In genomic region chr1:200546577-200546976, GRCh38 we compare ENCODE assay signal across 20 cellular contexts.
DNase-seq lines count a peak whose midpoint lies in the region; ATAC-seq, FAIRE-seq and TF ChIP-seq lines count a peak whose summit lies in the region.
"Had no signal": no experiment of that assay in that cellular context is flagged by ENCODE, and none has a peak within 500 bp of the region (broad histone marks: within the 10 kb centered on the region; RNA-seq: fewer than 3 reads in every experiment).

No MANE protein-coding gene starts in this region.

- H3K27ac Mint-ChIP-seq in MCF 10A (ENCODE audit: low read depth, unreplicated experiment) = peak overlapping the region; percentile 4
- H3K27ac Mint-ChIP-seq in activated CD4-positive, alpha-beta memory T cell treated with anti-CD3 and anti-CD28 coated beads for 36 hours = no peak overlapping the region
- H3K27ac Mint-ChIP-seq: CD14-positive monocyte; CD8-positive, alpha-beta T cell; GM23338 had no signal

- H3K4me2 ChIP-seq in mammary epithelial cell (ENCODE audit: insufficient read depth, low read depth, low read length) = no peak overlapping the region
- no peak overlapping the region for H3K4me2 ChIP-seq in GM12878 (ENCODE audit: control insufficient read depth, insufficient read depth)
- H3K4me2 ChIP-seq: BLaER1, GM23338 had no signal

- CTCF ChIA-PET in MCF 10A (lab: Yijun Ruan, JAX) (interaction anchor here (1.3 to 5.5 kb wide), 3 partner anchors 10 to 44 kb away, joined by 3 to 33 read pairs (median 8); no protein-coding TSS in a partner anchor), mammary epithelial cell (lab: Charles Lee; ENCODE audit: low non-redundant PET) (no interaction called here), GM12878 (lab: Yijun Ruan, JAX) (interaction anchor here (1.0 to 2.5 kb wide), 4 partner anchors 10 to 255 kb away, joined by 3 to 9 read pairs (median 5); no protein-coding TSS in a partner anchor)
- CTCF ChIA-PET in activated CD4-positive, alpha-beta memory T cell treated with anti-CD3 and anti-CD28 coated beads for 36 hours (lab: Charles Lee) = no interaction called here

- TF ChIP-seq POLR2A in GM12892 (IDR thresholded peaks at IDR 0.05; ENCODE audit: low read depth, low read length) (no peak), GM12878 (IDR thresholded peaks at IDR 0.05; ENCODE audit: low read depth, low read length) (no peak)

- in situ Hi-C loops in mammary epithelial cell (cut with MboI; ENCODE audit: low sequenced_read_pairs in 2 of 2) = no loop called here
- in situ Hi-C loops in GM12878 (cut with MboI) = no loop called here

- H3K9ac ChIP-seq in mammary epithelial cell (ENCODE audit: insufficient read depth, low read length) (no peak overlapping the region), GM12878 (ENCODE audit: control insufficient read depth, insufficient read depth, low read length) (no peak overlapping the region)
- H3K9ac ChIP-seq: BLaER1 had no signal

- POLR2A ChIA-PET in MCF 10A (lab: Yijun Ruan, JAX) = interaction anchor here (0.7 to 1.1 kb wide), 2 partner anchors 9 to 10 kb away, joined by 3 read pairs; no protein-coding TSS in a partner anchor
- POLR2A ChIA-PET in GM12878 (lab: Charles Lee) = interaction anchor here (0.6 kb wide), 1 partner anchor 69 kb away, joined by 3 read pairs; no protein-coding TSS in a partner anchor
- POLR2A ChIA-PET in activated CD4-positive, alpha-beta memory T cell treated with anti-CD3 and anti-CD28 coated beads for 36 hours (lab: Charles Lee) = no interaction called here

- H3K27me3 ChIP-seq in mammary epithelial cell (ENCODE audit: insufficient read depth, low read length) = no peaks in the 10 kb centered on the region
- H3K27me3 ChIP-seq in GM12878 (replicated peaks in 1 of 2; ENCODE audit: control insufficient read depth in 2 of 2, insufficient read depth in 2 of 2, low read length in 1 of 2) = no peaks in the 10 kb centered on the region
- H3K27me3 ChIP-seq: BLaER1 had no signal

- dilution Hi-C loops in mammary epithelial cell (cut with HindIII; ENCODE audit: low sequenced_read_pairs) = no loop called here

- H3K4me3 ChIP-seq in mammary epithelial cell (replicated peaks in 1 of 3; ENCODE audit: insufficient read depth in 1 of 3, low read depth in 2 of 3, low read length in 3 of 3) = no peak overlapping the region
- H3K4me3 ChIP-seq in GM12878 = no peak overlapping the region
- H3K4me3 ChIP-seq: BLaER1, GM23338 had no signal

- DNase-seq in MCF 10A (ENCODE audit: unreplicated experiment) (no peak), mammary epithelial cell (no peak), GM12892 (ENCODE audit: insufficient read length) (no peak), GM12878 (ENCODE audit: low read depth, low spot score) (no peak), epidermal melanocyte (ENCODE audit: insufficient read length, low spot score) (no peak), activated gamma-delta T cell (lab: John Stamatoyannopoulos, UW) (no peak), cardiac septum (ENCODE audit: low spot score) (no peak)
- no peak for DNase-seq in activated CD4-positive, alpha-beta memory T cell treated with anti-CD3 and anti-CD28 coated beads for 36 hours
- DNase-seq: 8988T; Calu3; CD8-positive, alpha-beta T cell; DMS79 treated with DMSO at 0.1 percent for 48 hours; EL; HCEC 1CT had no signal

- H3K36me3 ChIP-seq in mammary epithelial cell (ENCODE audit: insufficient read depth, low read length) (no peaks in the 10 kb centered on the region), GM12878 (ENCODE audit: control insufficient read depth in 2 of 2, insufficient read depth in 2 of 2, low read length in 1 of 2) (no peaks in the 10 kb centered on the region)
- H3K36me3 ChIP-seq: BLaER1 had no signal

- RAD21 ChIA-PET in GM12878 (lab: Charles Lee; ENCODE audit: unreplicated experiment) = interaction anchor here (1.2 to 1.3 kb wide), 2 partner anchors 12 to 39 kb away, joined by 3 to 4 read pairs; no protein-coding TSS in a partner anchor

- TF ChIP-seq EP300 in GM12878 (IDR thresholded peaks at IDR 0.05; ENCODE audit: borderline replicate concordance in 1 of 2, control insufficient read depth in 1 of 2, low read depth in 2 of 2, low read length in 2 of 2) = no peak

- SMC1A ChIA-PET in GM12878 (lab: Charles Lee; ENCODE audit: uncharacterized antibody, unreplicated experiment) = interaction anchor here (1.8 kb wide), 1 partner anchor 14 kb away, joined by 5 read pairs; no protein-coding TSS in a partner anchor

- 90% methylated on average over 4 of the region's 6 CpGs for whole genome bisulfite sequencing in mammary epithelial cell (ENCODE audit: low coverage, missing lambda C conversion rate)
- 32% methylated on average over 5 of the region's 6 CpGs for WGBS in GM12878 (ENCODE audit: insufficient coverage, insufficient replicate concordance, low lambda C conversion rate, missing lambda C conversion rate)

- no peaks in the 10 kb centered on the region for H3K9me3 Mint-ChIP-seq in MCF 10A (ENCODE audit: unreplicated experiment)
- H3K9me3 Mint-ChIP-seq in activated CD4-positive, alpha-beta memory T cell treated with anti-CD3 and anti-CD28 coated beads for 36 hours = no peaks in the 10 kb centered on the region
- H3K9me3 Mint-ChIP-seq: CD14-positive monocyte; CD8-positive, alpha-beta T cell; GM23338 had no signal

- no peaks in the 10 kb centered on the region for H3K9me3 ChIP-seq in mammary epithelial cell (replicated peaks; ENCODE audit: insufficient read depth, low read length)
- H3K9me3 ChIP-seq in GM12878 (replicated peaks; ENCODE audit: control insufficient read depth, insufficient read depth, low read length) = no peaks in the 10 kb centered on the region
- H3K9me3 ChIP-seq: BLaER1 had no signal

- intact Hi-C loops in MCF 10A (cut with micrococcal nuclease) = no loop called here
- intact Hi-C loops in mammary epithelial cell (cut with micrococcal nuclease) = no loop called here
- intact Hi-C loops in GM12878 (cut with micrococcal nuclease; ENCODE audit: unreplicated experiment) = no loop called here
- intact Hi-C loops in activated CD4-positive, alpha-beta memory T cell treated with anti-CD3 and anti-CD28 coated beads for 36 hours (cut with micrococcal nuclease) = no loop called here
- intact Hi-C loops in cardiac septum (cut with DNase I) = no loop called here

- no peak for TF ChIP-seq RAD21 in GM12878 (IDR thresholded peaks at IDR 0.05; ENCODE audit: insufficient read depth, low read depth, low read length)

- no peaks in the 10 kb centered on the region for H3K79me2 ChIP-seq in mammary epithelial cell (ENCODE audit: insufficient read depth, low read length)
- no peaks in the 10 kb centered on the region for H3K79me2 ChIP-seq in GM12878 (ENCODE audit: control insufficient read depth, insufficient read depth, low read length)

- no TSS peak for BruUV-seq in MCF 10A (replicated peaks; lab: Mats Ljungman, UMichigan)
- BruUV-seq in mammary epithelial cell (replicated peaks; lab: Mats Ljungman, UMichigan) = no TSS peak
- BruUV-seq in GM12878 (replicated peaks; lab: Mats Ljungman, UMichigan) = no TSS peak

- H3K4me3 Mint-ChIP-seq in MCF 10A (ENCODE audit: unreplicated experiment) = no peak overlapping the region
- H3K4me3 Mint-ChIP-seq in activated CD4-positive, alpha-beta memory T cell treated with anti-CD3 and anti-CD28 coated beads for 36 hours = no peak overlapping the region
- H3K4me3 Mint-ChIP-seq: CD14-positive monocyte; CD8-positive, alpha-beta T cell; GM23338 had no signal

- H2AFZ ChIP-seq in mammary epithelial cell (ENCODE audit: low read depth, low read length) (no peak overlapping the region), GM12878 (ENCODE audit: control insufficient read depth, low read depth, low read length) (no peak overlapping the region)
- H2AFZ ChIP-seq: GM23338 had no signal

- H3K27ac ChIP-seq in mammary epithelial cell (ENCODE audit: insufficient read depth, low read depth, low read length) = no peak overlapping the region
- H3K27ac ChIP-seq in GM12878 (ENCODE audit: control insufficient read depth, insufficient read depth) = no peak overlapping the region
- H3K27ac ChIP-seq: BLaER1, HL-60 had no signal

- peak; percentile 21 for ATAC-seq in GM12878
- ATAC-seq: CD8-positive, alpha-beta T cell; GM23338 had no signal

- no peaks in the 10 kb centered on the region for H3K27me3 Mint-ChIP-seq in MCF 10A (ENCODE audit: insufficient read depth, unreplicated experiment)
- no peaks in the 10 kb centered on the region for H3K27me3 Mint-ChIP-seq in activated CD4-positive, alpha-beta memory T cell treated with anti-CD3 and anti-CD28 coated beads for 36 hours

- H3K4me1 Mint-ChIP-seq in MCF 10A (ENCODE audit: insufficient read depth, unreplicated experiment) = peaks cover 16% of the 10 kb centered on the region
- H3K4me1 Mint-ChIP-seq in activated CD4-positive, alpha-beta memory T cell treated with anti-CD3 and anti-CD28 coated beads for 36 hours (ENCODE audit: low read depth) = peaks cover 17% of the 10 kb centered on the region
- H3K4me1 Mint-ChIP-seq: GM23338 had no signal

- FAIRE-seq in GM12892 (lab: Jason Lieb, UNC) = peak; percentile 72
- no peak for FAIRE-seq in GM12878 (lab: Jason Lieb, UNC)
- FAIRE-seq: GM18507, H54 had no signal

- H3K4me1 ChIP-seq in mammary epithelial cell (ENCODE audit: insufficient read depth, low read length) = peaks cover 15% of the 10 kb centered on the region
- peaks cover 7% of the 10 kb centered on the region for H3K4me1 ChIP-seq in GM12878 (ENCODE audit: control insufficient read depth, insufficient read depth, low read length)
- H3K4me1 ChIP-seq: BLaER1 had no signal

- TF ChIP-seq CTCF in MCF 10A (IDR thresholded peaks at IDR 0.05; ENCODE audit: unreplicated experiment) (no peak), mammary epithelial cell (conservative IDR thresholded peaks at IDR 0.05 in 1 of 2, IDR thresholded peaks at IDR 0.05 in 1 of 2; ENCODE audit: extremely low read depth in 1 of 2, insufficient read depth in 1 of 2, low read depth in 1 of 2, low read length in 2 of 2) (no peak), GM12878 (IDR thresholded peaks at IDR 0.05 in 2 of 3, conservative IDR thresholded peaks at IDR 0.05 in 1 of 3; ENCODE audit: control insufficient read depth in 2 of 3, extremely low read depth in 1 of 3, insufficient read depth in 1 of 3, low read depth in 3 of 3, low read length in 3 of 3) (no peak)

- H4K20me1 ChIP-seq in mammary epithelial cell (ENCODE audit: insufficient read depth, low read length) (no peaks in the 10 kb centered on the region), GM12878 (ENCODE audit: control insufficient read depth, insufficient read depth) (no peaks in the 10 kb centered on the region)
- H4K20me1 ChIP-seq: BLaER1 had no signal

- no peaks in the 10 kb centered on the region for H3K36me3 Mint-ChIP-seq in MCF 10A (ENCODE audit: insufficient read depth, unreplicated experiment)
- no peaks in the 10 kb centered on the region for H3K36me3 Mint-ChIP-seq in activated CD4-positive, alpha-beta memory T cell treated with anti-CD3 and anti-CD28 coated beads for 36 hours
- H3K36me3 Mint-ChIP-seq: CD8-positive, alpha-beta T cell had no signal

TF ChIP-seq in GM12878, 131 proteins besides CTCF, POLR2A, EP300 and RAD21:
- TF ChIP-seq EZH2 (IDR thresholded peaks at IDR 0.05; ENCODE audit: borderline replicate concordance, control insufficient read depth, low read depth, low read length) (no peak), RUNX3 (IDR thresholded peaks at IDR 0.05; ENCODE audit: low read length) (peak; percentile 34; the same call in 1 of the 2 replicates), ZNF274 (IDR thresholded peaks at IDR 0.05; ENCODE audit: insufficient read depth, insufficient read length) (no peak)
TF ChIP-seq in GM12878: peak in this region for 1.

Comparison
In these comparisons a context has a peak if more than half of its experiments do, and no peak if none do; other contexts are left out.
1. CTCF ChIA-PET loops: an anchor here in MCF 10A (1.3 to 5.5 kb wide) and GM12878 (1.0 to 2.5 kb wide); none called in mammary epithelial cell and activated CD4-positive, alpha-beta memory T cell treated with anti-CD3 and anti-CD28 coated beads for 36 hours.